Comparison of ENCODE assay signal across 8 cellular contexts in the genomic region with DNA sequence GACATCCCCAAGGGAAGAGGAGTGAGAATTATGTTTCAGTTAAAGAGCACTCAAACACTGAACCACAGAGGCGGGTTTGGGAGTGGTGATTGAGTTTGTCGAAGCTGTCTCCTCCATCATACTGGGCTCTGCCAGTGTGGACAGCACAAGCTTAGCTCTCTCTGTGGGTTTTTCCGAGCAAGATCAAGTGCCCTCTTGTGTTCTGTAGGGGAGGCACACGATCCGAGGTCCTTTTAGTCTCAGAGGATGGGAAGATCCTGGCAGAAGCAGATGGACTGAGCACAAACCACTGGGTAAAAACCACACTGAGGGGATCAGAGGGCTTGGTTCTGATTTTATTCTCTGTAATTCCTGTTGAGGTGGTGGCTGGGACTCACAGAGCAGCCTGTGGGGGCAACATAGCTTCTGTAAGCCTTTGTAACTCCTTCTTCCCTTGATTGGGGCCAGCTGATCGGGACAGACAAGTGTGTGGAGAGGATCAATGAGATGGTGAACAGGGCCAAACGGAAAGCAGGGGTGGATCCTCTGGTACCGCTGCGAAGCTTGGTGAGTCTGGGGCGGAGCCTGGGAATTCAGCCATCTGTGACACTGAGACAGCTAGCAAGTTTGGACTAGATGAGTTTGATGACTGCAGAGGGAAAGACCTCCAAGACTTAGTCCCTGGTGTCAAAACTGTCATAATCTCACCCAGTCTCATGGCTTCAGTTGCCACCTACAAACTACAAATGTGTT. TPM values are rescaled to one million over a fixed set of nuclear protein-coding genes. Genes with fewer than 3 reads are reported as not detected.
DNase-seq lines count a peak whose midpoint lies in the region; ATAC-seq and TF ChIP-seq lines count a peak whose summit lies in the region.

No MANE protein-coding gene starts in this region.

- H3K4me1 Mint-ChIP-seq in activated T-cell treated with anti-CD3 and anti-CD28 coated beads, Interleukin-2, amount 50 U/mL, for 24 hours (ENCODE audit: low read depth), result peaks cover 64% of the 10 kb centered on the region
- peaks cover 22% of the 10 kb centered on the region for H3K4me1 Mint-ChIP-seq in MCF 10A (ENCODE audit: insufficient read depth, unreplicated experiment)
- H3K4me1 Mint-ChIP-seq in mesothelial cell of epicardium, result peaks cover 37% of the 10 kb centered on the region

- CTCF ChIA-PET in MCF 10A (lab: Yijun Ruan, JAX), result interaction anchor here (0.6 to 2.5 kb wide), 8 partner anchors 10 to 79 kb away, joined by 3 to 11 read pairs (median 4); no protein-coding TSS in a partner anchor

- BruUV-seq in MCF 10A (replicated peaks; lab: Mats Ljungman, UMichigan), result no TSS peak

- no peak overlapping the region for H3K4me3 Mint-ChIP-seq in activated T-cell treated with anti-CD3 and anti-CD28 coated beads, Interleukin-2, amount 50 U/mL, for 24 hours
- H3K4me3 Mint-ChIP-seq in MCF 10A (ENCODE audit: unreplicated experiment) (no peak overlapping the region), mesothelial cell of epicardium (peak overlapping the region; percentile 13)

- no peak for DNase-seq in activated T-cell treated with anti-CD3 and anti-CD28 coated beads, Interleukin-2, amount 50 U/mL, for 24 hours
- no peak for DNase-seq in activated T-cell treated with anti-CD3 and anti-CD28 coated beads, Interleukin-2, amount 50 U/mL, for 1 hour
- DNase-seq in NCI-H1694 (lab: John Stamatoyannopoulos, UW) (peak; percentile 14), MCF 10A (ENCODE audit: unreplicated experiment) (peak; percentile 31), mesothelial cell of epicardium (ENCODE audit: low spot score in 2 of 2, unreplicated experiment in 2 of 2) (no peak), H4 (ENCODE audit: low spot score) (no peak)
- DNase-seq in stimulated activated CD8-positive, alpha-beta memory T cell treated with anti-CD3 and anti-CD28 coated beads, Interleukin-4, amount 100 ng/mL, for 48 hours, result no peak

- peaks cover 46% of the 10 kb centered on the region for H3K36me3 Mint-ChIP-seq in activated T-cell treated with anti-CD3 and anti-CD28 coated beads, Interleukin-2, amount 50 U/mL, for 24 hours (ENCODE audit: low read depth)
- H3K36me3 Mint-ChIP-seq in MCF 10A (ENCODE audit: insufficient read depth, unreplicated experiment) (peaks cover 29% of the 10 kb centered on the region), mesothelial cell of epicardium (peaks cover 12% of the 10 kb centered on the region)

- intact Hi-C loops in MCF 10A (cut with micrococcal nuclease), result no loop called here

- POLR2A ChIA-PET in MCF 10A (lab: Yijun Ruan, JAX), result interaction anchor here (0.9 to 3.9 kb wide), 4 partner anchors 44 to 262 kb away, joined by 4 to 123 read pairs (median 16); partner anchors contain the start of genes MCEE, MPHOSPH10 and ZNF638

- H3K27me3 Mint-ChIP-seq in activated T-cell treated with anti-CD3 and anti-CD28 coated beads, Interleukin-2, amount 50 U/mL, for 24 hours, result no peaks in the 10 kb centered on the region
- H3K27me3 Mint-ChIP-seq in MCF 10A (ENCODE audit: insufficient read depth, unreplicated experiment) (no peaks in the 10 kb centered on the region), mesothelial cell of epicardium (ENCODE audit: low read depth) (no peaks in the 10 kb centered on the region)

- H3K27ac Mint-ChIP-seq in activated T-cell treated with anti-CD3 and anti-CD28 coated beads, Interleukin-2, amount 50 U/mL, for 24 hours, result peak overlapping the region; percentile 87
- no peak overlapping the region for H3K27ac Mint-ChIP-seq in MCF 10A (ENCODE audit: low read depth, unreplicated experiment)
- H3K27ac Mint-ChIP-seq in mesothelial cell of epicardium, result peak overlapping the region; percentile 13

- ATAC-seq in GM18907 (IDR thresholded peaks at IDR 0.05; ENCODE audit: unreplicated experiment), result no peak

- TF ChIP-seq CTCF in MCF 10A (IDR thresholded peaks at IDR 0.05; ENCODE audit: unreplicated experiment) (no peak), mesothelial cell of epicardium (IDR thresholded peaks at IDR 0.05; ENCODE audit: unreplicated experiment) (no peak)

- H3K9me3 Mint-ChIP-seq in activated T-cell treated with anti-CD3 and anti-CD28 coated beads, Interleukin-2, amount 50 U/mL, for 24 hours, result no peaks in the 10 kb centered on the region
- H3K9me3 Mint-ChIP-seq in MCF 10A (ENCODE audit: unreplicated experiment), result no peaks in the 10 kb centered on the region
- no peaks in the 10 kb centered on the region for H3K9me3 Mint-ChIP-seq in mesothelial cell of epicardium

RNA-seq across cellular contexts. Expression of gene NAGK, which starts 2.0 kb away (rescaled TPM):
- total RNA-seq in MCF 10A (2022) (30.9 and 45.7 TPM in 2 replicates), mesothelial cell of epicardium (90.5 to 98.4 TPM (median 96.2 TPM) in 3 replicates)
- total RNA-seq in H4 (2014; rRNA removed; shearing (Covaris generic)), result 43.0 and 69.3 TPM in 2 replicates

RNA-seq across cellular contexts. Expression of gene MCEE, which starts 59.6 kb away (rescaled TPM):
- 14.7 and 14.9 TPM in 2 replicates for total RNA-seq in MCF 10A (2022)
- 17.0 to 17.8 TPM (median 17.4 TPM) in 3 replicates for total RNA-seq in mesothelial cell of epicardium
- total RNA-seq in H4 (2014; rRNA removed; shearing (Covaris generic)), result 7.3 and 8.4 TPM in 2 replicates

RNA-seq across cellular contexts. Expression of gene MPHOSPH10, which starts 60.0 kb away (rescaled TPM):
- total RNA-seq in MCF 10A (2022) (31.4 and 32.8 TPM in 2 replicates), mesothelial cell of epicardium (34.3 to 36.5 TPM (median 35.1 TPM) in 3 replicates)
- total RNA-seq in H4 (2014; rRNA removed; shearing (Covaris generic)), result 21.6 and 27.7 TPM in 2 replicates

Comparison
In these comparisons a context has a peak if more than half of its experiments do, and no peak if none do; other contexts are left out.
1. DNase-seq: peak in NCI-H1694 (single experiment) and MCF 10A (single experiment); none in activated T-cell treated with anti-CD3 and anti-CD28 coated beads, Interleukin-2, amount 50 U/mL, for 24 hours (single experiment), activated T-cell treated with anti-CD3 and anti-CD28 coated beads, Interleukin-2, amount 50 U/mL, for 1 hour (single experiment), mesothelial cell of epicardium (0 of 2), H4 (single experiment) and stimulated activated CD8-positive, alpha-beta memory T cell treated with anti-CD3 and anti-CD28 coated beads, Interleukin-4, amount 100 ng/mL, for 48 hours (single experiment).